Comparison of ENCODE assay signal across 8 cellular contexts in genomic region chr2:199463000-199463692, GRCh38. TPM values are rescaled to one million over a fixed set of nuclear protein-coding genes. Genes with fewer than 3 reads are reported as not detected.
DNase-seq lines count a peak whose midpoint lies in the region; ATAC-seq and TF ChIP-seq lines count a peak whose summit lies in the region.

No MANE protein-coding gene starts in this region.

- peak overlapping the region; percentile 81 for H3K4me2 ChIP-seq in mesendoderm (ENCODE audit: low read length)

- H3K27me3 ChIP-seq in mesendoderm (ENCODE audit: insufficient read depth, low read length, poor library complexity): peaks cover 59% of the 10 kb centered on the region
- peaks cover 42 to 68% (median 62%) of the 10 kb centered on the region in 5 donors for H3K27me3 ChIP-seq in subcutaneous abdominal adipose tissue (ENCODE audit: control insufficient read depth in 5 of 5, insufficient read depth in 4 of 5, low read length in 5 of 5)

- H3K9ac ChIP-seq in mesendoderm (ENCODE audit: low read length) (peak overlapping the region; percentile 63), subcutaneous abdominal adipose tissue (ENCODE audit: low read length in 5 of 5) (peak overlapping the region in 3 of 5 donors; percentile 51 to 74 (median 71))

- peaks cover 2% of the 10 kb centered on the region for H3K4me1 ChIP-seq in mesendoderm (ENCODE audit: control insufficient read depth, low read depth, low read length)
- peaks cover 0 to 50% (median 41%) of the 10 kb centered on the region in 5 donors for H3K4me1 ChIP-seq in subcutaneous abdominal adipose tissue (ENCODE audit: control insufficient read depth in 5 of 5, insufficient read depth in 5 of 5, low read length in 5 of 5)

- H3K4ac ChIP-seq in mesendoderm (ENCODE audit: low read depth, low read length): no peak overlapping the region

- H3K36me3 ChIP-seq in mesendoderm (ENCODE audit: control insufficient read depth, insufficient read depth, low read length) (no peaks in the 10 kb centered on the region), subcutaneous abdominal adipose tissue (ENCODE audit: control insufficient read depth in 5 of 5, insufficient read depth in 5 of 5, low read length in 5 of 5) (no peaks in the 10 kb centered on the region)

- no peak overlapping the region for H2AK5ac ChIP-seq in mesendoderm (ENCODE audit: low read length)

- WGBS in mesendoderm (ENCODE audit: extremely low coverage, insufficient coverage, low lambda C conversion rate): no CpG with 5 or more reads among the region's 60 CpGs

- no peaks in the 10 kb centered on the region for H3K79me2 ChIP-seq in mesendoderm (ENCODE audit: control insufficient read depth, insufficient read depth, low read length)

- peak overlapping the region; percentile 51 for H3K4me3 ChIP-seq in AG09309 (ENCODE audit: control insufficient read depth, low read depth, low read length)
- H3K4me3 ChIP-seq in LNCaP clone FGC (ENCODE audit: low read depth, low read length): peak overlapping the region; percentile 55
- peak overlapping the region; percentile 61 for H3K4me3 ChIP-seq in WI38 (ENCODE audit: low read depth, low read length)
- H3K4me3 ChIP-seq in mesendoderm (ENCODE audit: low read length): peak overlapping the region; percentile 17
- peak overlapping the region; percentile 53 to 77 (median 65) for H3K4me3 ChIP-seq in subcutaneous abdominal adipose tissue (ENCODE audit: low read depth in 1 of 5, low read length in 5 of 5)

- no peak overlapping the region for H2BK15ac ChIP-seq in mesendoderm (replicated peaks; ENCODE audit: low read depth)

- H4K5ac ChIP-seq in mesendoderm (ENCODE audit: low read length): no peak overlapping the region

- DNase-seq in AG09309 (ENCODE audit: low read depth): no peak
- DNase-seq in LNCaP clone FGC (ENCODE audit: low read depth): no peak
- peak; percentile 78 for DNase-seq in epidermal melanocyte (ENCODE audit: insufficient read length, low spot score)
- DNase-seq in mesendoderm: peak; percentile 78

- H3K18ac ChIP-seq in mesendoderm (ENCODE audit: low read length): no peak overlapping the region

- no peaks in the 10 kb centered on the region for H3K9me3 ChIP-seq in subcutaneous abdominal adipose tissue (ENCODE audit: control insufficient read depth in 5 of 5, low read length in 5 of 5)

- H3K23ac ChIP-seq in mesendoderm (ENCODE audit: low read length): no peak overlapping the region

- peak; percentile 39 for ATAC-seq in GM18502 (IDR thresholded peaks at IDR 0.05; ENCODE audit: poor library complexity, unreplicated experiment)
- no peak for ATAC-seq in GM18873 (IDR thresholded peaks at IDR 0.05; ENCODE audit: low FRiP score, unreplicated experiment)

- no peaks in the 10 kb centered on the region for H3K79me1 ChIP-seq in mesendoderm (ENCODE audit: low read length)

- no peak overlapping the region for H4K8ac ChIP-seq in mesendoderm (ENCODE audit: low read depth, low read length)

- H2BK120ac ChIP-seq in mesendoderm (ENCODE audit: low read depth, low read length): no peak overlapping the region

- H2BK5ac ChIP-seq in mesendoderm (ENCODE audit: low read length): no peak overlapping the region

- no peak overlapping the region for H3K27ac ChIP-seq in mesendoderm (ENCODE audit: low read depth, low read length)
- H3K27ac ChIP-seq in subcutaneous abdominal adipose tissue (ENCODE audit: low read depth, low read length): no peak overlapping the region

- peak; percentile 78 for TF ChIP-seq CTCF in AG09309 (IDR thresholded peaks at IDR 0.05; ENCODE audit: control insufficient read depth, insufficient read depth, low read depth, low read length, missing control alignments)
- peak; percentile 87 for TF ChIP-seq CTCF in LNCaP clone FGC (IDR thresholded peaks at IDR 0.05; ENCODE audit: control insufficient read depth, extremely low read depth, insufficient read depth)
- TF ChIP-seq CTCF in WI38 (IDR thresholded peaks at IDR 0.05; ENCODE audit: low read depth, low read length): peak; percentile 76

- peak overlapping the region; percentile 73 for H3K56ac ChIP-seq in mesendoderm (ENCODE audit: low read length)

RNA-seq across cellular contexts. Expression of gene SATB2, which starts 5.4 kb away (rescaled TPM):
- 2.6 TPM for polyA plus RNA-seq in mesendoderm (2013, experiment 1 of 2)
- polyA plus RNA-seq in mesendoderm (2013, experiment 2 of 2): 2.5 TPM

Comparison
In these comparisons a context has a peak if more than half of its experiments do, and no peak if none do; other contexts are left out.
1. DNase-seq: peak in epidermal melanocyte (single experiment) and mesendoderm (single experiment); none in AG09309 (single experiment) and LNCaP clone FGC (single experiment).
2. Peak in every context shown above with its lines, with median percentiles within 50 percentile points of each other: H3K4me3 ChIP-seq and CTCF ChIP-seq.